ENCODE assay signal across 1 cellular context in genomic region chr13:106176103-106176502, GRCh38.
TF ChIP-seq lines count a peak whose summit lies in the region.

No MANE protein-coding gene starts in this region.

TF ChIP-seq in SK-N-SH, 30 proteins besides CTCF, POLR2A, EP300 and RAD21 (continued from another document):
- peak; percentile 57; the same call in 1 of the 2 replicates for TF ChIP-seq PBX3 (IDR thresholded peaks at IDR 0.05)
- TF ChIP-seq FOXJ3 (CRISPR knock-in tag; IDR thresholded peaks at IDR 0.05), result no peak
